1 cellular context compared by ENCODE assay signal in the genomic region with DNA sequence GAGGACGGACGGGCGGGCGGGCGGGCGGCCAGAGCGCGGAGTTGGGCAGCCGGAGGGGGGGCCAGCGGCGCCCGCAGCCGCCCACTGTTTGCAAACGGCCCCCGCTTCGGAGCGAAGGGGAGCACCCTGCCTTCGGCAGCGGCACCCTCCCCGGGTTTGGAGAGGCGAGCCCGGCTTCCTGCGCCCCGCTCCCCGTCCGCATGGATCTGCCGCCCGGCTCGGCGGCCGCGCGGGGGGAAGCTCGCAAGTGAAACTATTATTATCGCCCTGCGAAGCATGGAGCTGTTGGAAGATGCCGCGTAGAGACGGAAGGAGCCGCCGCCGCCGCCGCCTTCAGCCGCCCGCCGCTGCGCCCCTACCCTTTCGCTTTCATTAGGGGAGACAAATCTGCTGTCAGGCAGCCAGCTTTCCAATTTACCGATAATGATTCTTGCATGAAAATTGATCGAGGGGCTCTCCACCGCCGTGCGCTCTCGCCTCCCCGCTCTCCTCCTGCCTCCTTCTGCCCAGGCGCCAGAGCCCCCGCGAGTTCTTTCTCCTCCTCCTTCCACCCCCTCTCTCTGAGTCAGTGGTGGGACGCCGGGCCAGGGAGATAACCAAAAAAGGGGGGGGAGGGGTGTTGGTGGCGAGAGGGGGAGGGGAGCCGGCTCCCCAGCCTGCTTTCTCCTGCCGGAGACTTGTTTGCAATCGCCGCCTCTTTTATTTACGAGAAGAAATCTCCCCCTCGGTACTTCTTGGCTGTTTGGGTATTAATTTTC.
TF ChIP-seq lines count a peak whose summit lies in the region.

No MANE protein-coding gene starts in this region.

TF ChIP-seq in K562, 482 proteins besides CTCF, POLR2A, EP300 and RAD21 (continued from another document and continues in another):
- TF ChIP-seq TAF1 (IDR thresholded peaks at IDR 0.05; ENCODE audit: control insufficient read depth, extremely low read depth, insufficient read depth, low read length, severe bottlenecking) (peak; percentile 96), TRIM28 (IDR thresholded peaks at IDR 0.05) (0 out of 2 replicates have a peak, but pooled peaks have one; percentile 29), NR4A1 (CRISPR knock-in tag; IDR thresholded peaks at IDR 0.05) (no peak), NR4A1 (tag; IDR thresholded peaks at IDR 0.05) (peak; percentile 69; the same call in 1 of the 2 replicates), ZNF584 (CRISPR knock-in tag; IDR thresholded peaks at IDR 0.05; ENCODE audit: low read depth) (no peak), SP1 (CRISPR knock-in tag; IDR thresholded peaks at IDR 0.05) (peak; percentile 19; the same call in 1 of the 2 replicates), FOS (IDR thresholded peaks at IDR 0.05; ENCODE audit: extremely low read depth, insufficient read length) (peak; percentile 25), XRCC5 (IDR thresholded peaks at IDR 0.05; ENCODE audit: low read depth, low read length) (0 out of 2 replicates have a peak, but pooled peaks have one; percentile 32), BACH1 (tag; IDR thresholded peaks at IDR 0.05) (0 out of 2 replicates have a peak, but pooled peaks have one; percentile 34), FOXP1 (CRISPR knock-in tag; IDR thresholded peaks at IDR 0.05) (0 out of 2 replicates have a peak, but pooled peaks have one; percentile 12), CBFA2T2 (conservative IDR thresholded peaks at IDR 0.05) (peak; percentile 76), PHTF2 (CRISPR knock-in tag; IDR thresholded peaks at IDR 0.05) (peak; percentile 78; the same call in 1 of the 2 replicates), BCOR (IDR thresholded peaks at IDR 0.05) (peak; percentile 59; the same call in 1 of the 2 replicates), PHF8 (IDR thresholded peaks at IDR 0.05; ENCODE audit: borderline replicate concordance, low read length) (peak; percentile 56; the same call in 1 of the 2 replicates), ZEB2 (IDR thresholded peaks at IDR 0.05) (no peak), ZNF780A (CRISPR knock-in tag; IDR thresholded peaks at IDR 0.05) (peak; percentile 88), SRSF3 (IDR thresholded peaks at IDR 0.05; ENCODE audit: insufficient read depth, low read length) (no peak; the same call in 1 of the 2 replicates), TAL1 (IDR thresholded peaks at IDR 0.05) (peak; percentile 64; the same call in 1 of the 2 replicates), SUPT5H (IDR thresholded peaks at IDR 0.05) (peak; percentile 95), SMARCC2 (IDR thresholded peaks at IDR 0.05; ENCODE audit: low read depth) (peak; percentile 24; the same call in 1 of the 2 replicates), SMARCE1 (IDR thresholded peaks at IDR 0.05) (peak; percentile 66), PCBP2 (IDR thresholded peaks at IDR 0.05; ENCODE audit: low read depth, low read length, poor library complexity, severe bottlenecking) (peak; percentile 7), TCFL5 (CRISPR knock-in tag; conservative IDR thresholded peaks at IDR 0.05) (no peak), TEAD1 (CRISPR knock-in tag; IDR thresholded peaks at IDR 0.05) (no peak), TAF9B (IDR thresholded peaks at IDR 0.05; ENCODE audit: partially characterized antibody) (no peak), ZNF75A (CRISPR knock-in tag; IDR thresholded peaks at IDR 0.05) (no peak)
- TF ChIP-seq, protein P1, sequence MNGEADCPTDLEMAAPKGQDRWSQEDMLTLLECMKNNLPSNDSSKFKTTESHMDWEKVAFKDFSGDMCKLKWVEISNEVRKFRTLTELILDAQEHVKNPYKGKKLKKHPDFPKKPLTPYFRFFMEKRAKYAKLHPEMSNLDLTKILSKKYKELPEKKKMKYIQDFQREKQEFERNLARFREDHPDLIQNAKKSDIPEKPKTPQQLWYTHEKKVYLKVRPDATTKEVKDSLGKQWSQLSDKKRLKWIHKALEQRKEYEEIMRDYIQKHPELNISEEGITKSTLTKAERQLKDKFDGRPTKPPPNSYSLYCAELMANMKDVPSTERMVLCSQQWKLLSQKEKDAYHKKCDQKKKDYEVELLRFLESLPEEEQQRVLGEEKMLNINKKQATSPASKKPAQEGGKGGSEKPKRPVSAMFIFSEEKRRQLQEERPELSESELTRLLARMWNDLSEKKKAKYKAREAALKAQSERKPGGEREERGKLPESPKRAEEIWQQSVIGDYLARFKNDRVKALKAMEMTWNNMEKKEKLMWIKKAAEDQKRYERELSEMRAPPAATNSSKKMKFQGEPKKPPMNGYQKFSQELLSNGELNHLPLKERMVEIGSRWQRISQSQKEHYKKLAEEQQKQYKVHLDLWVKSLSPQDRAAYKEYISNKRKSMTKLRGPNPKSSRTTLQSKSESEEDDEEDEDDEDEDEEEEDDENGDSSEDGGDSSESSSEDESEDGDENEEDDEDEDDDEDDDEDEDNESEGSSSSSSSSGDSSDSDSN (IDR thresholded peaks at IDR 0.05; ENCODE audit: borderline replicate concordance in 1 of 2, low read depth in 2 of 2, low read length in 2 of 2), result peak; percentile 53 to 67; a peak in 2 of 4 replicates
- TF ChIP-seq, protein P2, sequence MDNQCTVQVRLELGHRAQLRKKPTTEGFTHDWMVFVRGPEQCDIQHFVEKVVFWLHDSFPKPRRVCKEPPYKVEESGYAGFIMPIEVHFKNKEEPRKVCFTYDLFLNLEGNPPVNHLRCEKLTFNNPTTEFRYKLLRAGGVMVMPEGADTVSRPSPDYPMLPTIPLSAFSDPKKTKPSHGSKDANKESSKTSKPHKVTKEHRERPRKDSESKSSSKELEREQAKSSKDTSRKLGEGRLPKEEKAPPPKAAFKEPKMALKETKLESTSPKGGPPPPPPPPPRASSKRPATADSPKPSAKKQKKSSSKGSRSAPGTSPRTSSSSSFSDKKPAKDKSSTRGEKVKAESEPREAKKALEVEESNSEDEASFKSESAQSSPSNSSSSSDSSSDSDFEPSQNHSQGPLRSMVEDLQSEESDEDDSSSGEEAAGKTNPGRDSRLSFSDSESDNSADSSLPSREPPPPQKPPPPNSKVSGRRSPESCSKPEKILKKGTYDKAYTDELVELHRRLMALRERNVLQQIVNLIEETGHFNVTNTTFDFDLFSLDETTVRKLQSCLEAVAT (IDR thresholded peaks at IDR 0.05), result peak; percentile 87 to 93; a peak in 3 of 4 replicates
- TF ChIP-seq, protein P3, sequence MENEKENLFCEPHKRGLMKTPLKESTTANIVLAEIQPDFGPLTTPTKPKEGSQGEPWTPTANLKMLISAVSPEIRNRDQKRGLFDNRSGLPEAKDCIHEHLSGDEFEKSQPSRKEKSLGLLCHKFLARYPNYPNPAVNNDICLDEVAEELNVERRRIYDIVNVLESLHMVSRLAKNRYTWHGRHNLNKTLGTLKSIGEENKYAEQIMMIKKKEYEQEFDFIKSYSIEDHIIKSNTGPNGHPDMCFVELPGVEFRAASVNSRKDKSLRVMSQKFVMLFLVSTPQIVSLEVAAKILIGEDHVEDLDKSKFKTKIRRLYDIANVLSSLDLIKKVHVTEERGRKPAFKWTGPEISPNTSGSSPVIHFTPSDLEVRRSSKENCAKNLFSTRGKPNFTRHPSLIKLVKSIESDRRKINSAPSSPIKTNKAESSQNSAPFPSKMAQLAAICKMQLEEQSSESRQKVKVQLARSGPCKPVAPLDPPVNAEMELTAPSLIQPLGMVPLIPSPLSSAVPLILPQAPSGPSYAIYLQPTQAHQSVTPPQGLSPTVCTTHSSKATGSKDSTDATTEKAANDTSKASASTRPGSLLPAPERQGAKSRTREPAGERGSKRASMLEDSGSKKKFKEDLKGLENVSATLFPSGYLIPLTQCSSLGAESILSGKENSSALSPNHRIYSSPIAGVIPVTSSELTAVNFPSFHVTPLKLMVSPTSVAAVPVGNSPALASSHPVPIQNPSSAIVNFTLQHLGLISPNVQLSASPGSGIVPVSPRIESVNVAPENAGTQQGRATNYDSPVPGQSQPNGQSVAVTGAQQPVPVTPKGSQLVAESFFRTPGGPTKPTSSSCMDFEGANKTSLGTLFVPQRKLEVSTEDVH (IDR thresholded peaks at IDR 0.05; ENCODE audit: low read depth, partially characterized antibody), result peak; percentile 19
- TF ChIP-seq, protein P4, sequence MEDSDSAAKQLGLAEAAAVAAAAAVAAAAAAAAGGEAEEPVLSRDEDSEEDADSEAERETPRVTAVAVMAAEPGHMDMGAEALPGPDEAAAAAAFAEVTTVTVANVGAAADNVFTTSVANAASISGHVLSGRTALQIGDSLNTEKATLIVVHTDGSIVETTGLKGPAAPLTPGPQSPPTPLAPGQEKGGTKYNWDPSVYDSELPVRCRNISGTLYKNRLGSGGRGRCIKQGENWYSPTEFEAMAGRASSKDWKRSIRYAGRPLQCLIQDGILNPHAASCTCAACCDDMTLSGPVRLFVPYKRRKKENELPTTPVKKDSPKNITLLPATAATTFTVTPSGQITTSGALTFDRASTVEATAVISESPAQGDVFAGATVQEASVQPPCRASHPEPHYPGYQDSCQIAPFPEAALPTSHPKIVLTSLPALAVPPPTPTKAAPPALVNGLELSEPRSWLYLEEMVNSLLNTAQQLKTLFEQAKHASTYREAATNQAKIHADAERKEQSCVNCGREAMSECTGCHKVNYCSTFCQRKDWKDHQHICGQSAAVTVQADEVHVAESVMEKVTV (CRISPR knock-in tag; IDR thresholded peaks at IDR 0.05), result 0 out of 2 replicates have a peak, but pooled peaks have one; percentile 13
- TF ChIP-seq, protein P5, sequence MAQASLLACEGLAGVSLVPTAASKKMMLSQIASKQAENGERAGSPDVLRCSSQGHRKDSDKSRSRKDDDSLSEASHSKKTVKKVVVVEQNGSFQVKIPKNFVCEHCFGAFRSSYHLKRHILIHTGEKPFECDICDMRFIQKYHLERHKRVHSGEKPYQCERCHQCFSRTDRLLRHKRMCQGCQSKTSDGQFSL (CRISPR knock-in tag; IDR thresholded peaks at IDR 0.05), result 0 out of 2 replicates have a peak, but pooled peaks have one; percentile 22
- TF ChIP-seq, protein P5 (tag; IDR thresholded peaks at IDR 0.05), result peak in 1 of 2 experiments; percentile 62; a peak in 2 of 4 replicates
- TF ChIP-seq, protein P6, sequence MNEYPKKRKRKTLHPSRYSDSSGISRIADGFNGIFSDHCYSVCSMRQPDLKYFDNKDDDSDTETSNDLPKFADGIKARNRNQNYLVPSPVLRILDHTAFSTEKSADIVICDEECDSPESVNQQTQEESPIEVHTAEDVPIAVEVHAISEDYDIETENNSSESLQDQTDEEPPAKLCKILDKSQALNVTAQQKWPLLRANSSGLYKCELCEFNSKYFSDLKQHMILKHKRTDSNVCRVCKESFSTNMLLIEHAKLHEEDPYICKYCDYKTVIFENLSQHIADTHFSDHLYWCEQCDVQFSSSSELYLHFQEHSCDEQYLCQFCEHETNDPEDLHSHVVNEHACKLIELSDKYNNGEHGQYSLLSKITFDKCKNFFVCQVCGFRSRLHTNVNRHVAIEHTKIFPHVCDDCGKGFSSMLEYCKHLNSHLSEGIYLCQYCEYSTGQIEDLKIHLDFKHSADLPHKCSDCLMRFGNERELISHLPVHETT (CRISPR knock-in tag; conservative IDR thresholded peaks at IDR 0.05 in 1 of 2, IDR thresholded peaks at IDR 0.05 in 1 of 2), result peak in 1 of 2 experiments; percentile 70; a peak in 2 of 4 replicates
- TF ChIP-seq, protein P7, sequence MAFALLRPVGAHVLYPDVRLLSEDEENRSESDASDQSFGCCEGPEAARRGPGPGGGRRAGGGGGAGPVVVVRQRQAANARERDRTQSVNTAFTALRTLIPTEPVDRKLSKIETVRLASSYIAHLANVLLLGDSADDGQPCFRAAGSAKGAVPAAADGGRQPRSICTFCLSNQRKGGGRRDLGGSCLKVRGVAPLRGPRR (CRISPR knock-in tag; IDR thresholded peaks at IDR 0.05), result no peak
- TF ChIP-seq, protein P8, sequence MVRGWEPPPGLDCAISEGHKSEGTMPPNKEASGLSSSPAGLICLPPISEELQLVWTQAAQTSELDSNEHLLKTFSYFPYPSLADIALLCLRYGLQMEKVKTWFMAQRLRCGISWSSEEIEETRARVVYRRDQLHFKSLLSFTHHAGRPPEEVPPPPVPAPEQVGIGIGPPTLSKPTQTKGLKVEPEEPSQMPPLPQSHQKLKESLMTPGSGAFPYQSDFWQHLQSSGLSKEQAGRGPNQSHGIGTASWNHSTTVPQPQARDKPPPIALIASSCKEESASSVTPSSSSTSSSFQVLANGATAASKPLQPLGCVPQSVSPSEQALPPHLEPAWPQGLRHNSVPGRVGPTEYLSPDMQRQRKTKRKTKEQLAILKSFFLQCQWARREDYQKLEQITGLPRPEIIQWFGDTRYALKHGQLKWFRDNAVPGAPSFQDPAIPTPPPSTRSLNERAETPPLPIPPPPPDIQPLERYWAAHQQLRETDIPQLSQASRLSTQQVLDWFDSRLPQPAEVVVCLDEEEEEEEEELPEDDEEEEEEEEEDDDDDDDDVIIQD (CRISPR knock-in tag; IDR thresholded peaks at IDR 0.05), result 0 out of 2 replicates have a peak, but pooled peaks have one; percentile 25
- TF ChIP-seq, protein P9, sequence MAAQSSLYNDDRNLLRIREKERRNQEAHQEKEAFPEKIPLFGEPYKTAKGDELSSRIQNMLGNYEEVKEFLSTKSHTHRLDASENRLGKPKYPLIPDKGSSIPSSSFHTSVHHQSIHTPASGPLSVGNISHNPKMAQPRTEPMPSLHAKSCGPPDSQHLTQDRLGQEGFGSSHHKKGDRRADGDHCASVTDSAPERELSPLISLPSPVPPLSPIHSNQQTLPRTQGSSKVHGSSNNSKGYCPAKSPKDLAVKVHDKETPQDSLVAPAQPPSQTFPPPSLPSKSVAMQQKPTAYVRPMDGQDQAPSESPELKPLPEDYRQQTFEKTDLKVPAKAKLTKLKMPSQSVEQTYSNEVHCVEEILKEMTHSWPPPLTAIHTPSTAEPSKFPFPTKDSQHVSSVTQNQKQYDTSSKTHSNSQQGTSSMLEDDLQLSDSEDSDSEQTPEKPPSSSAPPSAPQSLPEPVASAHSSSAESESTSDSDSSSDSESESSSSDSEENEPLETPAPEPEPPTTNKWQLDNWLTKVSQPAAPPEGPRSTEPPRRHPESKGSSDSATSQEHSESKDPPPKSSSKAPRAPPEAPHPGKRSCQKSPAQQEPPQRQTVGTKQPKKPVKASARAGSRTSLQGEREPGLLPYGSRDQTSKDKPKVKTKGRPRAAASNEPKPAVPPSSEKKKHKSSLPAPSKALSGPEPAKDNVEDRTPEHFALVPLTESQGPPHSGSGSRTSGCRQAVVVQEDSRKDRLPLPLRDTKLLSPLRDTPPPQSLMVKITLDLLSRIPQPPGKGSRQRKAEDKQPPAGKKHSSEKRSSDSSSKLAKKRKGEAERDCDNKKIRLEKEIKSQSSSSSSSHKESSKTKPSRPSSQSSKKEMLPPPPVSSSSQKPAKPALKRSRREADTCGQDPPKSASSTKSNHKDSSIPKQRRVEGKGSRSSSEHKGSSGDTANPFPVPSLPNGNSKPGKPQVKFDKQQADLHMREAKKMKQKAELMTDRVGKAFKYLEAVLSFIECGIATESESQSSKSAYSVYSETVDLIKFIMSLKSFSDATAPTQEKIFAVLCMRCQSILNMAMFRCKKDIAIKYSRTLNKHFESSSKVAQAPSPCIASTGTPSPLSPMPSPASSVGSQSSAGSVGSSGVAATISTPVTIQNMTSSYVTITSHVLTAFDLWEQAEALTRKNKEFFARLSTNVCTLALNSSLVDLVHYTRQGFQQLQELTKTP (IDR thresholded peaks at IDR 0.05; ENCODE audit: low read depth in 1 of 2, partially characterized antibody in 2 of 2), result peak; percentile 71 to 83
- TF ChIP-seq, protein P10, sequence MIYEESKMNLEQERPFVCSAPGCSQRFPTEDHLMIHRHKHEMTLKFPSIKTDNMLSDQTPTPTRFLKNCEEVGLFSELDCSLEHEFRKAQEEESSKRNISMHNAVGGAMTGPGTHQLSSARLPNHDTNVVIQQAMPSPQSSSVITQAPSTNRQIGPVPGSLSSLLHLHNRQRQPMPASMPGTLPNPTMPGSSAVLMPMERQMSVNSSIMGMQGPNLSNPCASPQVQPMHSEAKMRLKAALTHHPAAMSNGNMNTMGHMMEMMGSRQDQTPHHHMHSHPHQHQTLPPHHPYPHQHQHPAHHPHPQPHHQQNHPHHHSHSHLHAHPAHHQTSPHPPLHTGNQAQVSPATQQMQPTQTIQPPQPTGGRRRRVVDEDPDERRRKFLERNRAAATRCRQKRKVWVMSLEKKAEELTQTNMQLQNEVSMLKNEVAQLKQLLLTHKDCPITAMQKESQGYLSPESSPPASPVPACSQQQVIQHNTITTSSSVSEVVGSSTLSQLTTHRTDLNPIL (CRISPR knock-in tag; IDR thresholded peaks at IDR 0.05), result 0 out of 2 replicates have a peak, but pooled peaks have one; percentile 34
